10 cellular contexts compared by ENCODE assay signal in genomic region chr2:55200416-55200815, GRCh38.
"Had no signal": no experiment of that assay in that cellular context is flagged by ENCODE, and none has a peak within 500 bp of the region (broad histone marks: within the 10 kb centered on the region; RNA-seq: fewer than 3 reads in every experiment).

No MANE protein-coding gene starts in this region.

- H3K27ac ChIP-seq: GM23248, HL-60 had no signal

- FAIRE-seq: HepG2, K562 had no signal

- DNase-seq: GM23248, GOT3, H9, HCEC 1CT, Kasumi-1, KG1 had no signal

- H3K4me1 Mint-ChIP-seq: H9, IgD-negative memory B cell had no signal

- ATAC-seq: HepG2, K562 had no signal

- H3K27me3 Mint-ChIP-seq: IgD-negative memory B cell had no signal

- H3K27ac Mint-ChIP-seq: H9, IgD-negative memory B cell had no signal

- H3K4me3 Mint-ChIP-seq: H9, IgD-negative memory B cell had no signal

- H3K4me3 ChIP-seq: GM23248, K562 had no signal
